8 cellular contexts compared by ENCODE assay signal in the genomic region with DNA sequence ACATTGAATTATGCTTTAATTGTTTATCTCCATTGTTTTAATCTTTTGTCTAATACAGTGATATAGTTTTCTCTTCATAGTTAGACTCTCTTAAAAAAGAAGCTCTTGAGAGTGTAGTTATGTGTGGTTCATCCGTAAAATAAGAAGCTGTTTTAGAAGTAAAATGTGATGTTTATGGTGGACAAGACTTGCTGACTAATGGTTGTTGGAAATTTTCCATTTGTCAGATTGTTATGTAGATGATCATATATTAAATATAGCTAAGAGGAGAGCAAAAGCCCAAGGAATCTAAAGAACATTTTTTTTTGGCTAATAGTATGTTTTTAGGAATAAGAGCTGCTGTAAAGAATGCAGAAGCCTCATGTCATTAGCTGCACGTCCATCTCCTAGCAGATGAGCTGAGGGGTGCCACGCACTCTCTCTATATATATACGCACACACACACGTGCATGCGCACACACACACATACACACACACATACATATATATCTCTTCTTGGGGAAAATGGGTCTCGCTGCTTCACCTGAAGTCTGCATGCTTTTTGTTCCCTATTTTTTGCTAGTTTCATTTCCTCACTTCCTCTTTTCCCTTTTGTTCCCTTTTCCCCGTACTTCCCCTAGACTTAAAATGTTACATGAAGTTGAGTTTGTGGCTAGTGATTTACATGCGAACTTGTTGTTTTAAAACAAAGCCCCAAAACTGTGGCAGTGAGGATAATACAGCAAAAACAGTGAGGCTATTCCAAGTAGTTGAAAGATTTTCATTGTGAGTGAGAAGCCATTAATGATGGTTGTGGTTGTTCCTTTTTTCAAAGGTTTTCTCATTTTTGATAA.
A peak's percentile ranks its signal among the peaks of the same experiment; 100 is the strongest.
DNase-seq lines count a peak whose midpoint lies in the region; ATAC-seq and TF ChIP-seq lines count a peak whose summit lies in the region.

No MANE protein-coding gene starts in this region.

- TF ChIP-seq POLR2A in lower leg skin (IDR thresholded peaks at IDR 0.05) = no peak

- H3K36me3 ChIP-seq in neuronal stem cell (replicated peaks in 1 of 2; ENCODE audit: control insufficient read depth in 2 of 2, insufficient read depth in 2 of 2, low read length in 2 of 2) = no peaks in the 10 kb centered on the region

- no peaks in the 10 kb centered on the region for H3K79me1 ChIP-seq in neuronal stem cell (ENCODE audit: low read depth, low read length)

- intact Hi-C loops in lower leg skin (cut with DNase I; ENCODE audit: low total_unique reads) = no loop called here

- no peak overlapping the region for H3K18ac ChIP-seq in neuronal stem cell (ENCODE audit: low read length)

- peaks cover 25% of the 10 kb centered on the region for H3K36me3 Mint-ChIP-seq in activated naive CD8-positive, alpha-beta T cell
- peaks cover 16% of the 10 kb centered on the region for H3K36me3 Mint-ChIP-seq in mesothelial cell of epicardium

- peak overlapping the region; percentile 93 for H3K27ac Mint-ChIP-seq in activated naive CD8-positive, alpha-beta T cell
- peak overlapping the region; percentile 71 for H3K27ac Mint-ChIP-seq in mesothelial cell of epicardium

- no peak overlapping the region for H3K4ac ChIP-seq in neuronal stem cell (ENCODE audit: low read length)

- no peaks in the 10 kb centered on the region for H3K27me3 ChIP-seq in neuronal stem cell (ENCODE audit: control insufficient read depth in 3 of 3, insufficient read depth in 3 of 3, low read depth in 1 of 3, low read length in 3 of 3)

- ATAC-seq in GM19467 (IDR thresholded peaks at IDR 0.05; ENCODE audit: unreplicated experiment) (peak; percentile 65), HG03457 (IDR thresholded peaks at IDR 0.05; ENCODE audit: unreplicated experiment) (peak; percentile 40)

- H3K9me3 ChIP-seq in neuronal stem cell (replicated peaks in 1 of 2; ENCODE audit: control insufficient read depth in 2 of 2, insufficient read depth in 1 of 2, low read depth in 1 of 2, low read length in 2 of 2) = peaks cover 0 to 2% of the 10 kb centered on the region in 2 donors

- H3K9me3 Mint-ChIP-seq in activated naive CD8-positive, alpha-beta T cell (ENCODE audit: low read depth) = peaks cover 5% of the 10 kb centered on the region
- peaks cover 9% of the 10 kb centered on the region for H3K9me3 Mint-ChIP-seq in mesothelial cell of epicardium

- H3K27me3 Mint-ChIP-seq in activated naive CD8-positive, alpha-beta T cell = no peaks in the 10 kb centered on the region
- no peaks in the 10 kb centered on the region for H3K27me3 Mint-ChIP-seq in mesothelial cell of epicardium (ENCODE audit: low read depth)

- H4K8ac ChIP-seq in neuronal stem cell (ENCODE audit: low read depth, low read length) = no peak overlapping the region

- H3K4me2 ChIP-seq in neuronal stem cell (ENCODE audit: insufficient read depth, low read length, poor library complexity, severe bottlenecking) = no peak overlapping the region

- WGBS in neuronal stem cell (ENCODE audit: extremely low coverage in 2 of 2, insufficient read length in 2 of 2, insufficient replicate concordance in 1 of 2), 2 donors = no CpG with 5 or more reads among the region's 9 CpGs
- 66 to 69% methylated on average over 9 of the region's 9 CpGs for WGBS in lower leg skin, 2 donors

- no peak overlapping the region for H2BK15ac ChIP-seq in neuronal stem cell (ENCODE audit: low read length)

- no peak overlapping the region for H2BK12ac ChIP-seq in neuronal stem cell (ENCODE audit: low read length)

- no peak for TF ChIP-seq CTCF in mesothelial cell of epicardium (IDR thresholded peaks at IDR 0.05; ENCODE audit: unreplicated experiment)
- no peak for TF ChIP-seq CTCF in lower leg skin (IDR thresholded peaks at IDR 0.05)

- H3K4me3 ChIP-seq in neuronal stem cell (ENCODE audit: low read length in 2 of 2) (no peak overlapping the region), lower leg skin (ENCODE audit: low read depth, poor library complexity, severe bottlenecking) (no peak overlapping the region)

- no peak overlapping the region for H2AFZ ChIP-seq in neuronal stem cell (ENCODE audit: low read length)

- no peak overlapping the region for H2BK120ac ChIP-seq in neuronal stem cell (ENCODE audit: low read depth, low read length)

- H4K91ac ChIP-seq in neuronal stem cell (ENCODE audit: low read depth, low read length, poor library complexity) = no peak overlapping the region

- peak overlapping the region; percentile 48 for H3K4me3 Mint-ChIP-seq in activated naive CD8-positive, alpha-beta T cell
- H3K4me3 Mint-ChIP-seq in mesothelial cell of epicardium = no peak overlapping the region

- H3K14ac ChIP-seq in neuronal stem cell (ENCODE audit: low read length) = no peak overlapping the region

- no peak overlapping the region for H3K23ac ChIP-seq in neuronal stem cell (ENCODE audit: low read depth, low read length, poor library complexity)

- DNase-seq in EH (ENCODE audit: low read depth) (peak; percentile 82), mesothelial cell of epicardium (ENCODE audit: low spot score in 2 of 2, unreplicated experiment in 2 of 2) (no peak), kidney glomerular epithelial cell (lab: John Stamatoyannopoulos, UW) (no peak), neuronal stem cell (ENCODE audit: low spot score) (no peak), lower leg skin (ENCODE audit: low spot score in 2 of 2) (no peak)

- H2BK5ac ChIP-seq in neuronal stem cell (ENCODE audit: low read length) = no peak overlapping the region

- H2AK5ac ChIP-seq in neuronal stem cell (ENCODE audit: low read depth, low read length) = no peak overlapping the region

- H3K9ac ChIP-seq in neuronal stem cell (ENCODE audit: low read depth, low read length, poor library complexity) = no peak overlapping the region

- H3K4me1 ChIP-seq in neuronal stem cell (ENCODE audit: control insufficient read depth in 2 of 2, insufficient read depth in 1 of 2, low read depth in 1 of 2, low read length in 2 of 2) = no peaks in the 10 kb centered on the region

- H3K27ac ChIP-seq in neuronal stem cell (replicated peaks; ENCODE audit: low read length) = no peak overlapping the region

- peaks cover 82% of the 10 kb centered on the region for H3K4me1 Mint-ChIP-seq in activated naive CD8-positive, alpha-beta T cell (ENCODE audit: low read depth)
- H3K4me1 Mint-ChIP-seq in mesothelial cell of epicardium = peaks cover 13% of the 10 kb centered on the region
